23 cellular contexts compared by ENCODE assay signal in genomic region chr15:31298707-31299172, GRCh38. TPM values are rescaled to one million over a fixed set of nuclear protein-coding genes. Genes with fewer than 3 reads are reported as not detected.
DNase-seq lines count a peak whose midpoint lies in the region; ATAC-seq and TF ChIP-seq lines count a peak whose summit lies in the region.
"Had no signal": no experiment of that assay in that cellular context is flagged by ENCODE, and none has a peak within 500 bp of the region (broad histone marks: within the 10 kb centered on the region; RNA-seq: fewer than 3 reads in every experiment).

No MANE protein-coding gene starts in this region.

- H3K27me3 ChIP-seq in right atrium auricular region, result no peaks in the 10 kb centered on the region
- H3K27me3 ChIP-seq in mucosa of rectum (ENCODE audit: control insufficient read depth in 2 of 2, insufficient read depth in 2 of 2, low read length in 2 of 2), result no peaks in the 10 kb centered on the region
- no peaks in the 10 kb centered on the region for H3K27me3 ChIP-seq in MM.1S (replicated peaks; ENCODE audit: insufficient read depth, low read length)
- H3K27me3 ChIP-seq: Peyer's patch had no signal

- no peaks in the 10 kb centered on the region for H3F3A ChIP-seq in MM.1S (ENCODE audit: insufficient read depth, low read length)

- H3K9ac ChIP-seq in mucosa of rectum (ENCODE audit: low read depth in 1 of 2, low read length in 2 of 2), result no peak overlapping the region
- no peak overlapping the region for H3K9ac ChIP-seq in MM.1S (ENCODE audit: low read length)
- H3K9ac ChIP-seq: SK-N-SH had no signal

- DNase-seq in right atrium auricular region (ENCODE audit: low spot score) (peak; percentile 54), Right ventricle myocardium inferior (ENCODE audit: missing footprints) (no peak), caudate nucleus (lab: John Stamatoyannopoulos, UW) (no peak), MM.1S (no peak), sciatic nerve (ENCODE audit: low spot score) (no peak), Ammon's horn (ENCODE audit: low spot score) (no peak), NCI-H1092 treated with DMSO at 0.1 percent for 48 hours (lab: John Stamatoyannopoulos, UW) (no peak)
- DNase-seq: brain microvascular endothelial cell; hypothalamus; kidney; mesendoderm; NCI-H1105 treated with DMSO at 0.1 percent for 48 hours; NCI-H2107; SK-N-SH; stimulated activated CD4-positive, alpha-beta T cell treated with anti-CD3 and anti-CD28 coated beads, Interleukin-4, amount 100 ng/mL, for 24 hours; T-helper 9 cell had no signal

- no peaks in the 10 kb centered on the region for H3K9me2 ChIP-seq in MM.1S (replicated peaks; ENCODE audit: insufficient read depth, low read length)
- H3K9me2 ChIP-seq: SK-N-SH had no signal

- H3K9me3 ChIP-seq in right atrium auricular region (no peaks in the 10 kb centered on the region), mucosa of rectum (ENCODE audit: control insufficient read depth in 2 of 2, low read length in 2 of 2) (no peaks in the 10 kb centered on the region), MM.1S (replicated peaks; ENCODE audit: insufficient read depth, low read length) (no peaks in the 10 kb centered on the region)
- H3K9me3 ChIP-seq: Peyer's patch, SK-N-SH had no signal

- TF ChIP-seq CTCF in right atrium auricular region (IDR thresholded peaks at IDR 0.05) (no peak), MM.1S (IDR thresholded peaks at IDR 0.05; ENCODE audit: low read length) (no peak)

- no peak overlapping the region for H3K4me2 ChIP-seq in MM.1S (ENCODE audit: low read depth, low read length)
- H3K4me2 ChIP-seq: GM23338, SK-N-SH, smooth muscle cell had no signal

- H3K27ac ChIP-seq in right atrium auricular region (no peak overlapping the region), caudate nucleus (ENCODE audit: low read depth, low read length) (peak overlapping the region; percentile 24), mucosa of rectum (ENCODE audit: low read depth in 2 of 2, low read length in 2 of 2) (peak overlapping the region; percentile 16 to 80), MM.1S (ENCODE audit: low read length) (no peak overlapping the region)
- H3K27ac ChIP-seq: brain microvascular endothelial cell, Peyer's patch had no signal

- H2AFZ ChIP-seq in MM.1S (ENCODE audit: low read length), result no peak overlapping the region
- H2AFZ ChIP-seq: GM23338 had no signal

- no peaks in the 10 kb centered on the region for H3K79me2 ChIP-seq in MM.1S (ENCODE audit: low read length)

- no peaks in the 10 kb centered on the region for H3K36me3 ChIP-seq in right atrium auricular region
- no peaks in the 10 kb centered on the region for H3K36me3 ChIP-seq in mucosa of rectum (ENCODE audit: control insufficient read depth in 2 of 2, insufficient read depth in 2 of 2, low read length in 2 of 2)
- H3K36me3 ChIP-seq in MM.1S (replicated peaks; ENCODE audit: insufficient read depth, low read length), result no peaks in the 10 kb centered on the region
- H3K36me3 ChIP-seq: brain microvascular endothelial cell, Peyer's patch had no signal

- H4K20me1 ChIP-seq in MM.1S (ENCODE audit: insufficient read depth, low read length), result no peaks in the 10 kb centered on the region

- H3K4me1 ChIP-seq in right atrium auricular region (peaks cover 0 to 41% of the 10 kb centered on the region in 2 donors), mucosa of rectum (ENCODE audit: control insufficient read depth in 2 of 2, insufficient read depth in 2 of 2, low read length in 2 of 2) (peaks cover 28 to 39% of the 10 kb centered on the region in 2 donors), MM.1S (ENCODE audit: low read length) (no peaks in the 10 kb centered on the region)

- ATAC-seq in Right ventricle myocardium inferior (no peak), sciatic nerve (no peak)
- ATAC-seq: activated CD4-positive, CD25-positive, alpha-beta regulatory T cell treated with anti-CD3 and anti-CD28 coated beads, Interleukin-2, amount 50 U/mL, for 24 hours; activated T-helper 17 cell treated with anti-CD3 and anti-CD28 coated beads, Interleukin-2, amount 50 U/mL, for 72 hours; GM23338; natural killer cell treated with Interleukin-12 subunit alpha and Interleukin-12 subunit beta and Interleukin-15 and Interleukin-18, amount 100 ng/mL, for 72 hours had no signal

- intact Hi-C loops in Right ventricle myocardium inferior (cut with DNase I), result no loop called here
- intact Hi-C loops in sciatic nerve (cut with DNase I), result no loop called here

- no peak overlapping the region for H3K4me3 ChIP-seq in right atrium auricular region
- H3K4me3 ChIP-seq in mucosa of rectum (ENCODE audit: low read length in 2 of 2), result no peak overlapping the region
- no peak overlapping the region for H3K4me3 ChIP-seq in MM.1S (ENCODE audit: low read length)
- H3K4me3 ChIP-seq: GM23338, Peyer's patch, smooth muscle cell had no signal

RNA-seq across cellular contexts. Expression of gene KLF13, which starts 27.9 kb away (rescaled TPM):
- total RNA-seq in right atrium auricular region (10 to 100 TPM; 52.8 to 54.6 TPM), Right ventricle myocardium inferior (63.4 TPM), sciatic nerve (85.9 TPM)

Comparison
In these comparisons a context has a peak if more than half of its experiments do, and no peak if none do; other contexts are left out.
1. H3K27ac ChIP-seq: peak in caudate nucleus (single experiment) and mucosa of rectum (2 of 2); none in right atrium auricular region (0 of 2) and MM.1S (single experiment).